8 cellular contexts compared by ENCODE assay signal in genomic region chr6:53725791-53726575, GRCh38.
A peak's percentile ranks its signal among the peaks of the same experiment; 100 is the strongest.
DNase-seq lines count a peak whose midpoint lies in the region; ATAC-seq and TF ChIP-seq lines count a peak whose summit lies in the region.

No MANE protein-coding gene starts in this region.

- intact Hi-C loops in thyroid gland (cut with DNase I), result loop anchor here (5.0 to 10.0 kb wide), 3 partner anchors 181 to 234 kb away; partner anchors contain the start of gene GCLC

- no peaks in the 10 kb centered on the region for H3K4me1 ChIP-seq in DOHH2 (ENCODE audit: control insufficient read depth, low read length)
- peaks cover 10 to 32% of the 10 kb centered on the region in 2 donors for H3K4me1 ChIP-seq in thyroid gland

- H3K9me3 ChIP-seq in DOHH2 (ENCODE audit: control insufficient read depth, insufficient read depth, low read length), result no peaks in the 10 kb centered on the region
- H3K9me3 ChIP-seq in thyroid gland, result no peaks in the 10 kb centered on the region

- H3K36me3 ChIP-seq in DOHH2 (ENCODE audit: control insufficient read depth, low read length), result no peaks in the 10 kb centered on the region
- no peaks in the 10 kb centered on the region for H3K36me3 ChIP-seq in thyroid gland

- H3K27ac ChIP-seq in DOHH2 (ENCODE audit: low read depth, low read length), result no peak overlapping the region
- H3K27ac ChIP-seq in thyroid gland, result no peak overlapping the region

- peaks cover 4% of the 10 kb centered on the region for H3K27me3 ChIP-seq in DOHH2 (ENCODE audit: control insufficient read depth, low read length)
- H3K27me3 ChIP-seq in thyroid gland, result no peaks in the 10 kb centered on the region

- TF ChIP-seq CTCF in DOHH2 (IDR thresholded peaks at IDR 0.05; ENCODE audit: low read depth, low read length, poor library complexity, severe bottlenecking) (peak; percentile 92), omental fat pad (IDR thresholded peaks at IDR 0.05) (peak in 1 of 3 donors; percentile 60), thyroid gland (IDR thresholded peaks at IDR 0.05) (peak; percentile 91 to 97 (median 94))

- no peaks in the 10 kb centered on the region for H3K9me2 ChIP-seq in DOHH2 (replicated peaks; ENCODE audit: control insufficient read depth, low read length)

- H3K4me2 ChIP-seq in DOHH2 (ENCODE audit: low read length), result no peak overlapping the region

- no peaks in the 10 kb centered on the region for H3F3A ChIP-seq in DOHH2 (ENCODE audit: control insufficient read depth, insufficient read depth)

- no peaks in the 10 kb centered on the region for H3K79me2 ChIP-seq in DOHH2 (ENCODE audit: control insufficient read depth, low read length)

- H3K4me3 ChIP-seq in DOHH2 (ENCODE audit: low read length), result no peak overlapping the region
- H3K4me3 ChIP-seq in thyroid gland (replicated peaks in 1 of 3), result no peak overlapping the region

- no peaks in the 10 kb centered on the region for H4K20me1 ChIP-seq in DOHH2 (ENCODE audit: control insufficient read depth, insufficient read depth, low read depth, low read length)

- WGBS in thyroid gland, 2 donors, result 37 to 39% methylated on average over 17 to 18 of the region's 18 CpGs

- DNase-seq in LHCN-M2 (ENCODE audit: low read depth), result peak; percentile 55
- DNase-seq in RPMI8226, result peak; percentile 82
- peak; percentile 48 to 59 for DNase-seq in activated T-helper 1 cell treated with anti-CD3 and anti-CD28 coated beads, Interleukin-2, amount 50 U/mL, for 16 hours (ENCODE audit: low read depth in 1 of 2, low spot score in 1 of 2)
- DNase-seq in fibroblast of the conjunctiva (ENCODE audit: low read depth), result peak; percentile 53
- DNase-seq in omental fat pad (ENCODE audit: low spot score), result peak; percentile 51
- DNase-seq in thyroid gland, result peak; percentile 77 to 85

- ATAC-seq in GM21786 (IDR thresholded peaks at IDR 0.05; ENCODE audit: unreplicated experiment), result peak; percentile 78
- no peak for ATAC-seq in omental fat pad (ENCODE audit: low FRiP score)

- no peak for TF ChIP-seq POLR2A in thyroid gland (IDR thresholded peaks at IDR 0.05)
